Comparison of ENCODE assay signal across 15 cellular contexts in genomic region chr20:58995461-58996225, GRCh38. TPM values are rescaled to one million over a fixed set of nuclear protein-coding genes. Genes with fewer than 3 reads are reported as not detected.
DNase-seq lines count a peak whose midpoint lies in the region; ATAC-seq and TF ChIP-seq lines count a peak whose summit lies in the region.
"Had no signal": no experiment of that assay in that cellular context is flagged by ENCODE, and none has a peak within 500 bp of the region (broad histone marks: within the 10 kb centered on the region; RNA-seq: fewer than 3 reads in every experiment).

No MANE protein-coding gene starts in this region.

- peak; percentile 54 for DNase-seq in activated effector memory CD4-positive, alpha-beta T cell treated with anti-CD3 and anti-CD28 coated beads, Interleukin-2, amount 50 U/mL, for 16 hours
- DNase-seq in activated effector memory CD4-positive, alpha-beta T cell treated with Interleukin-2 at 50 U/mL for 16 hours: no peak
- DNase-seq in RWPE2 (ENCODE audit: low spot score) (no peak), glomerular visceral epithelial cell (ENCODE audit: extremely low spot score) (peak; percentile 73), renal cortical epithelial cell (ENCODE audit: low read depth) (peak; percentile 90), NCI-H748 (lab: John Stamatoyannopoulos, UW; ENCODE audit: unreplicated experiment) (no peak), midbrain (lab: John Stamatoyannopoulos, UW) (no peak)
- DNase-seq: activated gamma-delta T cell, foreskin keratinocyte, NCI-H1048, NCI-H510A had no signal

- no peak overlapping the region for H3K27ac ChIP-seq in RWPE2 (ENCODE audit: poor library complexity, severe bottlenecking)
- H3K27ac ChIP-seq: foreskin keratinocyte, tibial nerve had no signal

- peaks cover 100% of the 10 kb centered on the region for H3K36me3 ChIP-seq in RWPE2 (ENCODE audit: low read depth)

- no peak for TF ChIP-seq CTCF in RWPE2 (IDR thresholded peaks at IDR 0.05; ENCODE audit: poor library complexity, severe bottlenecking)

- no peak overlapping the region for H3K4me3 ChIP-seq in RWPE2 (ENCODE audit: severe bottlenecking)
- H3K4me3 ChIP-seq: lung, tibial nerve had no signal

- no peaks in the 10 kb centered on the region for H3K27me3 ChIP-seq in RWPE2 (ENCODE audit: insufficient read depth, poor library complexity, severe bottlenecking)
- H3K27me3 ChIP-seq: foreskin keratinocyte, tibial nerve had no signal

- ATAC-seq in RWPE2 (ENCODE audit: low read depth) (peak; percentile 24), HG02623 (IDR thresholded peaks at IDR 0.05; ENCODE audit: unreplicated experiment) (no peak)
- ATAC-seq: foreskin keratinocyte, Right ventricle myocardium inferior had no signal

- no peaks in the 10 kb centered on the region for H3K9me3 ChIP-seq in RWPE2 (ENCODE audit: severe bottlenecking)
- H3K9me3 ChIP-seq: tibial nerve had no signal

- H3K4me1 ChIP-seq in RWPE2 (ENCODE audit: insufficient read depth, poor library complexity, severe bottlenecking): no peaks in the 10 kb centered on the region
- H3K4me1 ChIP-seq: foreskin keratinocyte, tibial nerve had no signal

RNA-seq across cellular contexts. Expression of gene CTSZ, which starts 11.4 kb away (rescaled TPM):
- total RNA-seq in renal cortical epithelial cell: 244 and 387 TPM in 2 replicates

RNA-seq across cellular contexts. Expression of gene NELFCD, which starts 14.6 kb away (rescaled TPM):
- total RNA-seq in renal cortical epithelial cell: 48.4 and 107 TPM in 2 replicates

RNA-seq across cellular contexts. Expression of gene TUBB1, which starts 23.6 kb away (rescaled TPM):
- total RNA-seq in renal cortical epithelial cell: not detected in 2 replicates
- total RNA-seq: foreskin keratinocyte had no signal

RNA-seq across cellular contexts. Expression of gene ATP5F1E, which starts 36.5 kb away (rescaled TPM):
- total RNA-seq in renal cortical epithelial cell: 22.2 and 24.7 TPM in 2 replicates

RNA-seq across cellular contexts. Expression of gene PRELID3B, which starts 46.9 kb away (rescaled TPM):
- total RNA-seq in renal cortical epithelial cell: 86.5 and 133 TPM in 2 replicates

Comparison
In these comparisons a context has a peak if more than half of its experiments do, and no peak if none do; other contexts are left out.
1. DNase-seq: peak in activated effector memory CD4-positive, alpha-beta T cell treated with anti-CD3 and anti-CD28 coated beads, Interleukin-2, amount 50 U/mL, for 16 hours (single experiment), glomerular visceral epithelial cell (single experiment) and renal cortical epithelial cell (single experiment); none in activated effector memory CD4-positive, alpha-beta T cell treated with Interleukin-2 at 50 U/mL for 16 hours (single experiment), RWPE2 (single experiment), NCI-H748 (single experiment) and midbrain (single experiment).